Comparison of ENCODE assay signal across 39 cellular contexts in genomic region chr18:31376477-31376876, GRCh38. TPM values are rescaled to one million over a fixed set of nuclear protein-coding genes. Genes with fewer than 3 reads are reported as not detected.
"Had no signal": no experiment of that assay in that cellular context is flagged by ENCODE, and none has a peak within 500 bp of the region (broad histone marks: within the 10 kb centered on the region; RNA-seq: fewer than 3 reads in every experiment).

Gene DSG4, plus strand, starts transcription at chr18:31376777. Its CDS starts 135 bp downstream, at chr18:31376912.

- ATAC-seq: activated CD4-positive, CD25-positive, alpha-beta regulatory T cell treated with anti-CD3 and anti-CD28 coated beads, Interleukin-2, amount 50 U/mL, for 24 hours; activated CD8-positive, alpha-beta T cell treated with anti-CD3 and anti-CD28 coated beads for 36 hours; activated naive CD4-positive, alpha-beta T cell treated with anti-CD3 and anti-CD28 coated beads, Interleukin-2, amount 50 U/mL, for 72 hours; activated T-cell treated with anti-CD3 and anti-CD28 coated beads, Interleukin-2, amount 50 U/mL, for 4 hours; activated T-cell treated with anti-CD3 and anti-CD28 coated beads, Interleukin-2, amount 50 U/mL, for 72 hours; activated T-helper 17 cell treated with anti-CD3 and anti-CD28 coated beads, Interleukin-2, amount 50 U/mL, for 72 hours; body of pancreas had no signal

- H3K36me3 ChIP-seq: adrenal gland, brain microvascular endothelial cell, cardiac muscle cell had no signal

- H3K27me3 ChIP-seq: adrenal gland, body of pancreas, brain microvascular endothelial cell, cardiac muscle cell had no signal

- H3K27ac ChIP-seq: adrenal gland, body of pancreas, brain microvascular endothelial cell, cardiac muscle cell, VCaP had no signal

- H3K9me3 ChIP-seq: adrenal gland, body of pancreas had no signal

- DNase-seq: activated CD4-positive, alpha-beta memory T cell treated with anti-CD3 and anti-CD28 coated beads for 36 hours; activated CD4-positive, alpha-beta T cell treated with anti-CD3 and anti-CD28 coated beads for 1 hour; activated CD4-positive, alpha-beta T cell treated with anti-CD3 and anti-CD28 coated beads for 4 hours; activated CD4-positive, alpha-beta T cell treated with anti-CD3 and anti-CD28 coated beads, Interleukin-2, amount 10 ng/mL, durations not matched to agents 24 days and 14 days; activated CD4-positive, alpha-beta T cell treated with anti-CD3 and anti-CD28 coated beads, Interleukin-2, amount 50 U/mL, for 1 hour; activated CD4-positive, alpha-beta T cell treated with anti-CD3 and anti-CD28 coated beads, Interleukin-2, amount 50 U/mL, for 4 hours; activated CD4-positive, CD25-positive, alpha-beta regulatory T cell; activated CD8-positive, alpha-beta memory T cell treated with anti-CD3 and anti-CD28 coated beads, Interleukin-2, amount 50 U/mL, for 4 hours; activated CD8-positive, alpha-beta T cell treated with anti-CD3 and anti-CD28 coated beads for 36 hours; activated effector memory CD4-positive, alpha-beta T cell treated with anti-CD3 and anti-CD28 coated beads, Interleukin-2, amount 50 U/mL, for 16 hours; activated gamma-delta T cell treated with Interleukin-2 at 50 U/mL for 16 hours; activated naive CD4-positive, alpha-beta T cell; activated naive CD4-positive, alpha-beta T cell treated with anti-CD3 and anti-CD28 coated beads for 36 hours; activated naive CD4-positive, alpha-beta T cell treated with anti-CD3 and anti-CD28 coated beads, Interleukin-2, amount 50 U/mL, for 16 hours; activated naive CD8-positive, alpha-beta T cell treated with anti-CD3 and anti-CD28 coated beads for 36 hours; activated T-cell treated with anti-CD3 and anti-CD28 coated beads for 4 hours; activated T-cell treated with anti-CD3 and anti-CD28 coated beads, Interleukin-2, amount 50 U/mL, for 1 hour; activated T-cell treated with anti-CD3 and anti-CD28 coated beads, Interleukin-2, amount 50 U/mL, for 4 hours; activated T-cell treated with anti-CD3 and anti-CD28 coated beads, Interleukin-2, amount 50 U/mL, for 72 hours; adrenal gland; amniotic stem cell; aorta; body of pancreas; brain microvascular endothelial cell; caudate nucleus; cerebellar nuclear complex; T-helper 1 cell; T-helper 2 cell; T-helper 9 cell had no signal

- H3K4me3 ChIP-seq: adrenal gland, body of pancreas, cardiac muscle cell had no signal

- H3K4me1 ChIP-seq: adrenal gland, body of pancreas had no signal

RNA-seq across cellular contexts. Expression of gene DSG4, which starts in this region (rescaled TPM):
- total RNA-seq: activated CD4-positive, alpha-beta memory T cell treated with anti-CD3 and anti-CD28 coated beads for 36 hours; activated CD4-positive, alpha-beta T cell treated with anti-CD3 and anti-CD28 coated beads, Interleukin-2, amount 10 ng/mL, durations not matched to agents 24 days and 14 days; activated CD8-positive, alpha-beta memory T cell treated with anti-CD3 and anti-CD28 coated beads for 36 hours; activated CD8-positive, alpha-beta T cell treated with anti-CD3 and anti-CD28 coated beads for 36 hours; activated naive CD4-positive, alpha-beta T cell treated with anti-CD3 and anti-CD28 coated beads for 36 hours; activated naive CD4-positive, alpha-beta T cell treated with anti-CD3 and anti-CD28 coated beads, Interleukin-2, amount 50 U/mL, for 72 hours; activated naive CD8-positive, alpha-beta T cell treated with anti-CD3 and anti-CD28 coated beads for 36 hours; activated T-cell treated with anti-CD3 and anti-CD28 coated beads, Interleukin-2, amount 50 U/mL, for 4 hours; activated T-cell treated with anti-CD3 and anti-CD28 coated beads, Interleukin-2, amount 50 U/mL, for 72 hours; activated T-helper 1 cell treated with anti-CD3 and anti-CD28 coated beads, Interleukin-12 subunit alpha, Interleukin-12 subunit beta, Interleukin-2, Interleukin-4 antibody, amounts not matched to agents 30 ng/mL and 10 ng/mL and 1 ng/mL, durations not matched to agents 14 hours and 24 hours and 36 hours; activated T-helper 17 cell treated with anti-CD3 and anti-CD28 coated beads, Interleukin-2, amount 50 U/mL, for 72 hours; adrenal gland; aorta; astrocyte; body of pancreas; bronchial epithelial cell; cardiac muscle cell; chondrocyte had no signal
- polyA plus RNA-seq: adrenal gland, aorta, cardiac muscle cell had no signal
